Comparison of ENCODE assay signal across 11 cellular contexts in genomic region chr4:100935090-100935489, GRCh38.
A peak's percentile ranks its signal among the peaks of the same experiment; 100 is the strongest.
DNase-seq lines count a peak whose midpoint lies in the region; ATAC-seq lines count a peak whose summit lies in the region.
"Had no signal": no experiment of that assay in that cellular context is flagged by ENCODE, and none has a peak within 500 bp of the region (broad histone marks: within the 10 kb centered on the region; RNA-seq: fewer than 3 reads in every experiment).

No MANE protein-coding gene starts in this region.

- no peaks in the 10 kb centered on the region for H3K36me3 Mint-ChIP-seq in effector memory CD8-positive, alpha-beta T cell (ENCODE audit: insufficient read depth)
- no peaks in the 10 kb centered on the region for H3K36me3 Mint-ChIP-seq in stimulated activated effector memory CD8-positive, alpha-beta T cell treated with anti-CD3 and anti-CD28 coated beads, Interleukin-12 subunit alpha, Interleukin-12 subunit beta, amount 100 ng/mL, for 72 hours
- H3K36me3 Mint-ChIP-seq: CD4-positive, alpha-beta memory T cell had no signal

- peak; percentile 46 for ATAC-seq in effector memory CD8-positive, alpha-beta T cell (replicated peaks)
- peak; percentile 40 for ATAC-seq in stimulated activated effector memory CD8-positive, alpha-beta T cell treated with anti-CD3 and anti-CD28 coated beads, Interleukin-12 subunit alpha, Interleukin-12 subunit beta, amount 100 ng/mL, for 72 hours
- no peak for ATAC-seq in GM21825 (IDR thresholded peaks at IDR 0.05; ENCODE audit: unreplicated experiment)
- ATAC-seq: body of pancreas had no signal

- no peaks in the 10 kb centered on the region for H3K27me3 Mint-ChIP-seq in effector memory CD8-positive, alpha-beta T cell
- H3K27me3 Mint-ChIP-seq: CD4-positive, alpha-beta memory T cell had no signal

- DNase-seq in NCI-H748 (lab: John Stamatoyannopoulos, UW; ENCODE audit: unreplicated experiment): peak; percentile 9
- no peak for DNase-seq in NCI-H748 treated with DMSO at 0.1 percent for 48 hours (lab: John Stamatoyannopoulos, UW)
- peak; percentile 42 for DNase-seq in LHCN-M2 (ENCODE audit: low read depth)
- peak in 1 of 3 experiments; percentile 10 for DNase-seq in effector memory CD8-positive, alpha-beta T cell
- DNase-seq in stimulated activated effector memory CD8-positive, alpha-beta T cell treated with anti-CD3 and anti-CD28 coated beads, Interleukin-12 subunit alpha, Interleukin-12 subunit beta, amount 100 ng/mL, for 72 hours (ENCODE audit: low spot score in 2 of 2): no peak
- DNase-seq in dedifferentiated amniotic fluid mesenchymal stem cell (ENCODE audit: extremely low spot score): no peak
- no peak for DNase-seq in T-helper 9 cell
- DNase-seq: body of pancreas had no signal

- H3K4me1 Mint-ChIP-seq in effector memory CD8-positive, alpha-beta T cell (ENCODE audit: low read depth in 2 of 2): peaks cover 10 to 14% of the 10 kb centered on the region in 2 donors
- H3K4me1 Mint-ChIP-seq in stimulated activated effector memory CD8-positive, alpha-beta T cell treated with anti-CD3 and anti-CD28 coated beads, Interleukin-12 subunit alpha, Interleukin-12 subunit beta, amount 100 ng/mL, for 72 hours: peaks cover 19% of the 10 kb centered on the region

- no peak overlapping the region for H3K4me3 Mint-ChIP-seq in effector memory CD8-positive, alpha-beta T cell
- no peak overlapping the region for H3K4me3 Mint-ChIP-seq in stimulated activated effector memory CD8-positive, alpha-beta T cell treated with anti-CD3 and anti-CD28 coated beads, Interleukin-12 subunit alpha, Interleukin-12 subunit beta, amount 100 ng/mL, for 72 hours
- H3K4me3 Mint-ChIP-seq: CD4-positive, alpha-beta memory T cell; T-helper 1 cell treated with Interleukin-12 subunit alpha and Interleukin-12 subunit beta and Interleukin-4 antibody, amounts not matched to agents 30 μg/mL and 1 μg/mL, for 36 hours had no signal

- H3K9me3 Mint-ChIP-seq in effector memory CD8-positive, alpha-beta T cell: no peaks in the 10 kb centered on the region
- H3K9me3 Mint-ChIP-seq in stimulated activated effector memory CD8-positive, alpha-beta T cell treated with anti-CD3 and anti-CD28 coated beads, Interleukin-12 subunit alpha, Interleukin-12 subunit beta, amount 100 ng/mL, for 72 hours: peaks cover 2% of the 10 kb centered on the region
- H3K9me3 Mint-ChIP-seq: CD4-positive, alpha-beta memory T cell; T-helper 1 cell treated with Interleukin-12 subunit alpha and Interleukin-12 subunit beta and Interleukin-4 antibody, amounts not matched to agents 30 μg/mL and 1 μg/mL, for 36 hours had no signal

- H3K27ac Mint-ChIP-seq in effector memory CD8-positive, alpha-beta T cell: no peak overlapping the region
- H3K27ac Mint-ChIP-seq in stimulated activated effector memory CD8-positive, alpha-beta T cell treated with anti-CD3 and anti-CD28 coated beads, Interleukin-12 subunit alpha, Interleukin-12 subunit beta, amount 100 ng/mL, for 72 hours: no peak overlapping the region
- H3K27ac Mint-ChIP-seq: CD4-positive, alpha-beta memory T cell; T-helper 1 cell treated with Interleukin-12 subunit alpha and Interleukin-12 subunit beta and Interleukin-4 antibody, amounts not matched to agents 30 μg/mL and 1 μg/mL, for 36 hours had no signal

Comparison
In these comparisons a context has a peak if more than half of its experiments do, and no peak if none do; other contexts are left out.
1. DNase-seq: peak in NCI-H748 (single experiment) and LHCN-M2 (single experiment); none in NCI-H748 treated with DMSO at 0.1 percent for 48 hours (single experiment), stimulated activated effector memory CD8-positive, alpha-beta T cell treated with anti-CD3 and anti-CD28 coated beads, Interleukin-12 subunit alpha, Interleukin-12 subunit beta, amount 100 ng/mL, for 72 hours (0 of 2), dedifferentiated amniotic fluid mesenchymal stem cell (single experiment) and T-helper 9 cell (single experiment).